In genomic region chr11:121762820-121763219, GRCh38 we compare ENCODE assay signal across 11 cellular contexts.
DNase-seq lines count a peak whose midpoint lies in the region; ATAC-seq and TF ChIP-seq lines count a peak whose summit lies in the region.
"Had no signal": no experiment of that assay in that cellular context is flagged by ENCODE, and none has a peak within 500 bp of the region (broad histone marks: within the 10 kb centered on the region; RNA-seq: fewer than 3 reads in every experiment).

No MANE protein-coding gene starts in this region.

- intact Hi-C loops in mammary epithelial cell (cut with micrococcal nuclease) = no loop called here

- dilution Hi-C loops in mammary epithelial cell (cut with HindIII; ENCODE audit: low sequenced_read_pairs) = no loop called here

- H3K79me2 ChIP-seq in mammary epithelial cell (ENCODE audit: insufficient read depth, low read length) = no peaks in the 10 kb centered on the region

- DNase-seq in BJ (ENCODE audit: low read depth) (no peak), NCI-H128 (lab: John Stamatoyannopoulos, UW; ENCODE audit: unreplicated experiment) (peak; percentile 42), mammary epithelial cell (peak; percentile 8), medulla oblongata (ENCODE audit: extremely low spot score) (peak; percentile 46), superior temporal gyrus (ENCODE audit: extremely low spot score) (no peak)
- DNase-seq: activated naive CD4-positive, alpha-beta T cell treated with Interleukin-2 at 50 U/mL for 16 hours; foreskin melanocyte had no signal

- no peak overlapping the region for H3K27ac ChIP-seq in mammary epithelial cell (ENCODE audit: insufficient read depth, low read depth, low read length)

- H3K4me3 ChIP-seq in BJ (ENCODE audit: low read depth, low read length) (no peak overlapping the region), mammary epithelial cell (replicated peaks in 1 of 3; ENCODE audit: insufficient read depth in 1 of 3, low read depth in 2 of 3, low read length in 3 of 3) (no peak overlapping the region)

- CTCF ChIA-PET in BJ (lab: Yijun Ruan, JAX) = no interaction called here
- CTCF ChIA-PET in mammary epithelial cell (lab: Charles Lee; ENCODE audit: low non-redundant PET) = no interaction called here

- H3K27me3 ChIP-seq in BJ (ENCODE audit: control insufficient read depth, insufficient read depth, low read length) = no peaks in the 10 kb centered on the region
- no peaks in the 10 kb centered on the region for H3K27me3 ChIP-seq in mammary epithelial cell (ENCODE audit: insufficient read depth, low read length)

- in situ Hi-C loops in mammary epithelial cell (cut with MboI; ENCODE audit: low sequenced_read_pairs in 2 of 2) = no loop called here

- H3K9me3 ChIP-seq in mammary epithelial cell (replicated peaks; ENCODE audit: insufficient read depth, low read length) = no peaks in the 10 kb centered on the region

- H2AFZ ChIP-seq in mammary epithelial cell (ENCODE audit: low read depth, low read length) = no peak overlapping the region

- TF ChIP-seq CTCF in BJ (IDR thresholded peaks at IDR 0.05; ENCODE audit: insufficient read depth, low read depth, low read length) (peak; percentile 19; the same call in 1 of the 2 replicates), mammary epithelial cell (conservative IDR thresholded peaks at IDR 0.05 in 1 of 2, IDR thresholded peaks at IDR 0.05 in 1 of 2; ENCODE audit: extremely low read depth in 1 of 2, insufficient read depth in 1 of 2, low read depth in 1 of 2, low read length in 2 of 2) (no peak)

- WGBS in mammary epithelial cell (ENCODE audit: low coverage, missing lambda C conversion rate) = 11% methylated on average over 8 of the region's 11 CpGs

- H3K36me3 ChIP-seq in BJ (ENCODE audit: control insufficient read depth, insufficient read depth, low read length) (no peaks in the 10 kb centered on the region), mammary epithelial cell (ENCODE audit: insufficient read depth, low read length) (no peaks in the 10 kb centered on the region)

- BruUV-seq in mammary epithelial cell (replicated peaks; lab: Mats Ljungman, UMichigan) = no TSS peak

- POLR2A ChIA-PET in BJ (lab: Charles Lee) = no interaction called here

- H3K4me2 ChIP-seq in mammary epithelial cell (ENCODE audit: insufficient read depth, low read depth, low read length) = no peak overlapping the region

- no peak for ATAC-seq in GM18519 (IDR thresholded peaks at IDR 0.05; ENCODE audit: low FRiP score, unreplicated experiment)
- no peak for ATAC-seq in GM19324 (IDR thresholded peaks at IDR 0.05; ENCODE audit: low FRiP score, unreplicated experiment)
- ATAC-seq in HG03135 (IDR thresholded peaks at IDR 0.05; ENCODE audit: unreplicated experiment) = no peak
- ATAC-seq: natural killer cell treated with Interleukin-12 subunit alpha and Interleukin-12 subunit beta and Interleukin-15 and Interleukin-18, amount 100 ng/mL, for 72 hours had no signal

- H3K9ac ChIP-seq in mammary epithelial cell (ENCODE audit: insufficient read depth, low read length) = no peak overlapping the region

- peaks cover 3% of the 10 kb centered on the region for H3K4me1 ChIP-seq in mammary epithelial cell (ENCODE audit: insufficient read depth, low read length)

- no peaks in the 10 kb centered on the region for H4K20me1 ChIP-seq in mammary epithelial cell (ENCODE audit: insufficient read depth, low read length)

Comparison
In these comparisons a context has a peak if more than half of its experiments do, and no peak if none do; other contexts are left out.
1. DNase-seq: peak in NCI-H128 (single experiment), mammary epithelial cell (single experiment) and medulla oblongata (single experiment); none in BJ (single experiment) and superior temporal gyrus (single experiment).